8 cellular contexts compared by ENCODE assay signal in genomic region chr17:76397687-76398522, GRCh38. TPM values are rescaled to one million over a fixed set of nuclear protein-coding genes. Genes with fewer than 3 reads are reported as not detected.
DNase-seq lines count a peak whose midpoint lies in the region; ATAC-seq, FAIRE-seq and TF ChIP-seq lines count a peak whose summit lies in the region.

No MANE protein-coding gene starts in this region.

- no peak overlapping the region for H2AK5ac ChIP-seq in IMR-90 (ENCODE audit: low read depth, low read length)

- no peaks in the 10 kb centered on the region for H3K4me1 ChIP-seq in IMR-90 (ENCODE audit: control insufficient read depth, insufficient read depth, low read length)
- peaks cover 44% of the 10 kb centered on the region for H3K4me1 ChIP-seq in PC-3 (ENCODE audit: insufficient read depth, low read length)
- H3K4me1 ChIP-seq in esophagus squamous epithelium = peaks cover 0 to 6% (median 0%) of the 10 kb centered on the region in 3 donors

- H3K36me3 Mint-ChIP-seq in nephron progenitor cell (ENCODE audit: low read depth) = peaks cover 62% of the 10 kb centered on the region

- peaks cover 7% of the 10 kb centered on the region; the same call in 1 of the 2 replicates for H3K9me1 ChIP-seq in IMR-90 (ENCODE audit: insufficient read depth, low read length)

- dilution Hi-C loops in IMR-90 (cut with HindIII; ENCODE audit: low sequenced_read_pairs, unreplicated experiment) = no loop called here

- no peak overlapping the region for H2BK5ac ChIP-seq in IMR-90 (ENCODE audit: low read depth, low read length, poor library complexity, severe bottlenecking)

- no peaks in the 10 kb centered on the region for H3K79me2 ChIP-seq in PC-3 (ENCODE audit: low read length)

- BruUV-seq in IMR-90 (replicated peaks; lab: Mats Ljungman, UMichigan) (no TSS peak), PC-3 (replicated peaks; lab: Mats Ljungman, UMichigan) (no TSS peak)

- peaks cover 0 to 7% of the 10 kb centered on the region in 2 experiments; a peak in 1 of 4 replicates for H3K79me1 ChIP-seq in IMR-90 (ENCODE audit: low read depth in 1 of 2, low read length in 2 of 2)

- 0 out of 2 replicates have a peak, but pooled peaks have one; percentile 33 for TF ChIP-seq POLR2A in IMR-90 (IDR thresholded peaks at IDR 0.05; ENCODE audit: low read depth, low read length)
- TF ChIP-seq POLR2A in esophagus squamous epithelium (IDR thresholded peaks at IDR 0.05) = no peak

- peaks cover 76% of the 10 kb centered on the region for H3K36me3 ChIP-seq in IMR-90 (ENCODE audit: control insufficient read depth, insufficient read depth, low read length)
- H3K36me3 ChIP-seq in PC-3 (ENCODE audit: low read depth, low read length) = peaks cover 73% of the 10 kb centered on the region
- peaks cover 32 to 100% (median 49%) of the 10 kb centered on the region in 3 donors for H3K36me3 ChIP-seq in esophagus squamous epithelium

- H3K27ac ChIP-seq in IMR-90 (ENCODE audit: insufficient read depth, low read length) = no peak overlapping the region
- peak overlapping the region; percentile 27 for H3K27ac ChIP-seq in PC-3 (ENCODE audit: low read length)
- H3K27ac ChIP-seq in esophagus squamous epithelium = no peak overlapping the region

- H3K9me2 ChIP-seq in PC-3 (replicated peaks; ENCODE audit: low read length) = no peaks in the 10 kb centered on the region

- no peak overlapping the region for H3K4me3 Mint-ChIP-seq in nephron progenitor cell

- TF ChIP-seq RAD21 in IMR-90 (IDR thresholded peaks at IDR 0.05; ENCODE audit: low read length) = peak; percentile 94

- peak; percentile 99 for TF ChIP-seq CTCF in D721Med (IDR thresholded peaks at IDR 0.05; ENCODE audit: insufficient read depth, missing control alignments)
- TF ChIP-seq CTCF in IMR-90 (conservative IDR thresholded peaks at IDR 0.05; ENCODE audit: low read depth, low read length) = peak; percentile 92
- peak; percentile 99 for TF ChIP-seq CTCF in PC-3 (conservative IDR thresholded peaks at IDR 0.05; ENCODE audit: low read depth, low read length)
- TF ChIP-seq CTCF in esophagus squamous epithelium (IDR thresholded peaks at IDR 0.05) = peak; percentile 93 to 99 (median 98)
- peak; percentile 97 for TF ChIP-seq CTCF in nephron progenitor cell (IDR thresholded peaks at IDR 0.05)

- H3K4me2 ChIP-seq in IMR-90 (ENCODE audit: low read depth, low read length) (no peak overlapping the region), PC-3 (ENCODE audit: low read length) (no peak overlapping the region)

- H3K27ac Mint-ChIP-seq in nephron progenitor cell = peak overlapping the region; percentile 91

- in situ Hi-C loops in IMR-90 (cut with MboI; ENCODE audit: low sequenced_read_pairs) = loop anchor here (5.0 kb wide), 1 partner anchor 96 kb away; no protein-coding TSS in a partner anchor

- H3K27me3 Mint-ChIP-seq in nephron progenitor cell (ENCODE audit: low read depth, poor library complexity) = no peaks in the 10 kb centered on the region

- FAIRE-seq in D721Med (lab: Jason Lieb, UNC) = no peak

- WGBS in IMR-90 (ENCODE audit: extremely low coverage in 2 of 2, insufficient read length in 1 of 2), 2 experiments = 73% methylated on average over 7 of the region's 16 CpGs; no CpG with 5 or more reads in 1 of the 2 experiments
- WGBS in esophagus squamous epithelium, 2 donors = 36 to 40% methylated on average over 7 to 11 of the region's 16 CpGs

- no peak overlapping the region for H3K4ac ChIP-seq in IMR-90 (ENCODE audit: low read depth, low read length)

- H2BK120ac ChIP-seq in IMR-90 (ENCODE audit: low read depth, low read length) = no peak overlapping the region

- H3K9me3 ChIP-seq in IMR-90 (ENCODE audit: control insufficient read depth, insufficient read depth, low read length) (no peaks in the 10 kb centered on the region), PC-3 (ENCODE audit: low read length) (no peaks in the 10 kb centered on the region), esophagus squamous epithelium (no peaks in the 10 kb centered on the region)

- H3K9ac ChIP-seq in IMR-90 (ENCODE audit: low read depth, low read length) (no peak overlapping the region), PC-3 (ENCODE audit: low read length) (no peak overlapping the region)

- POLR2A ChIA-PET in IMR-90 (lab: Charles Lee; ENCODE audit: unreplicated experiment) (interaction anchor here (0.5 kb wide), 1 partner anchor 194 kb away, joined by 9 read pairs; no protein-coding TSS in a partner anchor), PC-3 (lab: Charles Lee; ENCODE audit: unreplicated experiment) (interaction anchor here (1.0 kb wide), 1 partner anchor 33 kb away, joined by 20 read pairs; no protein-coding TSS in a partner anchor)

- no peak overlapping the region for H3K18ac ChIP-seq in IMR-90 (ENCODE audit: low read depth, low read length)

- intact Hi-C loops in IMR-90 (cut with micrococcal nuclease) = loop anchor here (1.0 kb wide), 1 partner anchor 95 kb away; no protein-coding TSS in a partner anchor
- intact Hi-C loops in PC-3 (cut with micrococcal nuclease) = loop anchor here (1.0 kb wide), 4 partner anchors 13 to 95 kb away; no protein-coding TSS in a partner anchor
- intact Hi-C loops in esophagus squamous epithelium (cut with DNase I) = loop anchor here (5.0 kb wide), 1 partner anchor 91 kb away; the partner anchor contains the start of gene QRICH2

- peaks cover 4% of the 10 kb centered on the region; the same call in 1 of the 2 replicates for H4K20me1 ChIP-seq in IMR-90 (ENCODE audit: insufficient read depth, low read length)
- peaks cover 3% of the 10 kb centered on the region; the same call in 1 of the 2 replicates for H4K20me1 ChIP-seq in PC-3 (ENCODE audit: low read length)

- H3K27me3 ChIP-seq in IMR-90 (ENCODE audit: control insufficient read depth, insufficient read depth, low read length) = no peaks in the 10 kb centered on the region
- no peaks in the 10 kb centered on the region for H3K27me3 ChIP-seq in PC-3 (ENCODE audit: low read length)
- H3K27me3 ChIP-seq in esophagus squamous epithelium = no peaks in the 10 kb centered on the region

- H3K23ac ChIP-seq in IMR-90 (ENCODE audit: low read depth, low read length) = no peak overlapping the region

- no peak overlapping the region for H4K5ac ChIP-seq in IMR-90 (ENCODE audit: low read depth, low read length)

- H3K9me3 Mint-ChIP-seq in nephron progenitor cell = no peaks in the 10 kb centered on the region

- H2BK20ac ChIP-seq in IMR-90 (ENCODE audit: low read depth, low read length) = no peak overlapping the region

- CTCF ChIA-PET in IMR-90 (lab: Yijun Ruan, JAX) (interaction anchor here (0.5 to 1.6 kb wide), 22 partner anchors 11 to 204 kb away, joined by 3 to 9 read pairs (median 3); no protein-coding TSS in a partner anchor), PC-3 (lab: Charles Lee) (interaction anchor here (0.5 to 2.7 kb wide), 12 partner anchors 12 to 118 kb away, joined by 3 to 78 read pairs (median 5); no protein-coding TSS in a partner anchor)

- peak overlapping the region; percentile 11 for H2AFZ ChIP-seq in IMR-90 (replicated peaks; ENCODE audit: low read length, poor library complexity)
- H2AFZ ChIP-seq in PC-3 (ENCODE audit: low read length) = no peak overlapping the region

- H3K14ac ChIP-seq in IMR-90 (replicated peaks; ENCODE audit: low read depth, low read length) = no peak overlapping the region

- H3K56ac ChIP-seq in IMR-90 (ENCODE audit: extremely low read depth, insufficient read depth, low read length) = no peak overlapping the region

- ATAC-seq in IMR-90 (ENCODE audit: low read depth) (peak; percentile 99), PC-3 (peak; percentile 57), HG03097 (IDR thresholded peaks at IDR 0.05; ENCODE audit: low FRiP score, unreplicated experiment) (no peak)

- no peak overlapping the region for H4K91ac ChIP-seq in IMR-90 (ENCODE audit: insufficient read depth, low read depth, low read length)

- no peak overlapping the region for H4K8ac ChIP-seq in IMR-90 (ENCODE audit: low read depth in 2 of 2, low read length in 2 of 2)

- peaks cover 25% of the 10 kb centered on the region for H3K4me1 Mint-ChIP-seq in nephron progenitor cell

- H3K4me3 ChIP-seq in IMR-90 (ENCODE audit: insufficient read depth, low read depth, low read length) (no peak overlapping the region), PC-3 (ENCODE audit: low read length) (no peak overlapping the region), esophagus squamous epithelium (no peak overlapping the region)

- H3F3A ChIP-seq in PC-3 (ENCODE audit: low read length, unreplicated experiment) = peaks cover 25% of the 10 kb centered on the region

- H2BK15ac ChIP-seq in IMR-90 (ENCODE audit: low read depth, low read length) = no peak overlapping the region

- no peak overlapping the region for H2AK9ac ChIP-seq in IMR-90 (replicated peaks; ENCODE audit: low read depth, low read length, poor library complexity)

- DNase-seq in D721Med (ENCODE audit: insufficient read length, low spot score) = peak; percentile 93
- DNase-seq in IMR-90 = peak; percentile 85
- peak; percentile 97 for DNase-seq in PC-3
- peak; percentile 83 for DNase-seq in activated T-cell treated with anti-CD3 and anti-CD28 coated beads for 4 hours
- DNase-seq in esophagus squamous epithelium (lab: John Stamatoyannopoulos, UW) = peak; percentile 31
- peak; percentile 95 for DNase-seq in nephron progenitor cell
- peak; percentile 40 to 84 (median 77) for DNase-seq in stimulated activated naive CD4-positive, alpha-beta T cell (lab: John Stamatoyannopoulos, UW)

RNA-seq across cellular contexts. Expression of gene SPHK1, which starts 13.5 kb away (rescaled TPM):
- total RNA-seq in IMR-90 (2012; rRNA removed) (44.4 and 45.8 TPM in 2 replicates), PC-3 (2014; rRNA removed) (54.2 and 59.7 TPM in 2 replicates), esophagus squamous epithelium (10 to 100 TPM; 17.0 to 37.0 (median 22.8) TPM)
- 82.7 and 94.2 TPM in 2 replicates for polyA plus RNA-seq in IMR-90 (2012; rRNA removed)
- 89.5 and 99.7 TPM in 2 replicates for polyA plus RNA-seq in IMR-90 (2012; cell fraction: cytosol; rRNA removed)
- 571 and 890 TPM in 2 replicates for polyA plus RNA-seq in IMR-90 (2012; cell fraction: nucleus; rRNA removed; ENCODE audit: low replicate concordance)

RNA-seq across cellular contexts. Expression of gene PRPSAP1, which starts 44.2 kb away (rescaled TPM):
- total RNA-seq in IMR-90 (2012; rRNA removed) (29.2 and 34.4 TPM in 2 replicates), PC-3 (2014; rRNA removed) (43.9 and 47.8 TPM in 2 replicates), esophagus squamous epithelium (10 to 100 TPM; 36.0 to 68.6 (median 49.5) TPM)
- polyA plus RNA-seq in IMR-90 (2012; rRNA removed) = 38.6 and 48.6 TPM in 2 replicates
- 29.6 and 34.4 TPM in 2 replicates for polyA plus RNA-seq in IMR-90 (2012; cell fraction: cytosol; rRNA removed)
- polyA plus RNA-seq in IMR-90 (2012; cell fraction: nucleus; rRNA removed; ENCODE audit: low replicate concordance) = 40.4 and 135 TPM in 2 replicates

RNA-seq across cellular contexts. Expression of gene UBE2O, which starts 55.0 kb away (rescaled TPM):
- total RNA-seq in IMR-90 (2012; rRNA removed) (17.6 and 20.0 TPM in 2 replicates), PC-3 (2014; rRNA removed) (64.7 and 77.3 TPM in 2 replicates), esophagus squamous epithelium (10 to 100 TPM; 11.9 to 19.8 (median 16.3) TPM)
- 14.3 and 17.6 TPM in 2 replicates for polyA plus RNA-seq in IMR-90 (2012; rRNA removed)
- 9.1 and 12.2 TPM in 2 replicates for polyA plus RNA-seq in IMR-90 (2012; cell fraction: cytosol; rRNA removed)
- polyA plus RNA-seq in IMR-90 (2012; cell fraction: nucleus; rRNA removed; ENCODE audit: low replicate concordance) = 43.5 and 62.5 TPM in 2 replicates

Comparison
In these comparisons a context has a peak if more than half of its experiments do, and no peak if none do; other contexts are left out.
1. DNase-seq: peak in every context shown above with its lines; median percentile 97 in PC-3; 95 in nephron progenitor cell; 93 in D721Med; 85 in IMR-90; 83 in activated T-cell treated with anti-CD3 and anti-CD28 coated beads for 4 hours; 77 in stimulated activated naive CD4-positive, alpha-beta T cell; 31 in esophagus squamous epithelium.